ENCODE assay signal across 1 cellular context in genomic region chr7:107169120-107170050, GRCh38.
TF ChIP-seq lines count a peak whose summit lies in the region.

No MANE protein-coding gene starts in this region.

TF ChIP-seq in SK-N-SH, 30 proteins besides CTCF, POLR2A, EP300 and RAD21 (continued from another document):
- peak; percentile 71; the same call in 1 of the 2 replicates for TF ChIP-seq YY1 (IDR thresholded peaks at IDR 0.05; ENCODE audit: low read depth)
- TF ChIP-seq USF1 (IDR thresholded peaks at IDR 0.05; ENCODE audit: borderline replicate concordance, low read depth) = peak; percentile 99
- TF ChIP-seq GATA2 (CRISPR knock-in tag; IDR thresholded peaks at IDR 0.05) = no peak
- no peak; the same call in 1 of the 2 replicates for TF ChIP-seq REST (IDR thresholded peaks at IDR 0.05; ENCODE audit: low read depth, low read length)
- TF ChIP-seq USF2 (IDR thresholded peaks at IDR 0.05; ENCODE audit: borderline replicate concordance, low read depth, low read length) = peak; percentile 91
TF ChIP-seq in SK-N-SH: peak in this region for 20.
